1 cellular context compared by ENCODE assay signal in genomic region chr3:197734667-197735318, GRCh38.
TF ChIP-seq lines count a peak whose summit lies in the region.

No MANE protein-coding gene starts in this region.

TF ChIP-seq in GM12878, 131 proteins besides CTCF, POLR2A, EP300 and RAD21 (continued from another document):
- TF ChIP-seq SP1 (IDR thresholded peaks at IDR 0.05; ENCODE audit: low read depth, low read length): peak; percentile 66
- TF ChIP-seq ETV6 (conservative IDR thresholded peaks at IDR 0.05 in 1 of 2, IDR thresholded peaks at IDR 0.05 in 1 of 2; ENCODE audit: borderline replicate concordance in 1 of 2, low read depth in 1 of 2): peak in 1 of 2 experiments; percentile 86; a peak in 2 of 4 replicates
- no peak for TF ChIP-seq BMI1 (IDR thresholded peaks at IDR 0.05; ENCODE audit: borderline replicate concordance)
- 0 out of 2 replicates have a peak, but pooled peaks have one; percentile 43 for TF ChIP-seq BCL11A (IDR thresholded peaks at IDR 0.05; ENCODE audit: low read depth, low read length)
- peak; percentile 84 for TF ChIP-seq CREB1 (IDR thresholded peaks at IDR 0.05; ENCODE audit: low read depth)
- TF ChIP-seq CHD2 (IDR thresholded peaks at IDR 0.05; ENCODE audit: borderline replicate concordance, low read depth, low read length): 0 out of 2 replicates have a peak, but pooled peaks have one; percentile 30
- TF ChIP-seq NR2C1 (IDR thresholded peaks at IDR 0.05): peak; percentile 79
- TF ChIP-seq RB1 (IDR thresholded peaks at IDR 0.05; ENCODE audit: borderline replicate concordance): no peak
- peak; percentile 29 for TF ChIP-seq MEF2B (IDR thresholded peaks at IDR 0.05; ENCODE audit: partially characterized antibody, poor library complexity, severe bottlenecking)
- TF ChIP-seq NR2F1 (conservative IDR thresholded peaks at IDR 0.05): peak; percentile 83; the same call in 1 of the 2 replicates
- peak; percentile 51; the same call in 1 of the 2 replicates for TF ChIP-seq CBX5 (IDR thresholded peaks at IDR 0.05; ENCODE audit: low read depth)
- TF ChIP-seq MEF2A (IDR thresholded peaks at IDR 0.05; ENCODE audit: insufficient read depth, low read depth, low read length): peak; percentile 66
- TF ChIP-seq MTA2 (IDR thresholded peaks at IDR 0.05; ENCODE audit: low read depth): peak; percentile 76
- peak; percentile 56 for TF ChIP-seq JUNB (IDR thresholded peaks at IDR 0.05)
- TF ChIP-seq IKZF1 (conservative IDR thresholded peaks at IDR 0.05): peak; percentile 81
- TF ChIP-seq STAT1 (conservative IDR thresholded peaks at IDR 0.05): 0 out of 2 replicates have a peak, but pooled peaks have one; percentile 53
- peak; percentile 96; the same call in 1 of the 2 replicates for TF ChIP-seq STAT3 (IDR thresholded peaks at IDR 0.05; ENCODE audit: low read depth, low read length)
- TF ChIP-seq, protein P1, sequence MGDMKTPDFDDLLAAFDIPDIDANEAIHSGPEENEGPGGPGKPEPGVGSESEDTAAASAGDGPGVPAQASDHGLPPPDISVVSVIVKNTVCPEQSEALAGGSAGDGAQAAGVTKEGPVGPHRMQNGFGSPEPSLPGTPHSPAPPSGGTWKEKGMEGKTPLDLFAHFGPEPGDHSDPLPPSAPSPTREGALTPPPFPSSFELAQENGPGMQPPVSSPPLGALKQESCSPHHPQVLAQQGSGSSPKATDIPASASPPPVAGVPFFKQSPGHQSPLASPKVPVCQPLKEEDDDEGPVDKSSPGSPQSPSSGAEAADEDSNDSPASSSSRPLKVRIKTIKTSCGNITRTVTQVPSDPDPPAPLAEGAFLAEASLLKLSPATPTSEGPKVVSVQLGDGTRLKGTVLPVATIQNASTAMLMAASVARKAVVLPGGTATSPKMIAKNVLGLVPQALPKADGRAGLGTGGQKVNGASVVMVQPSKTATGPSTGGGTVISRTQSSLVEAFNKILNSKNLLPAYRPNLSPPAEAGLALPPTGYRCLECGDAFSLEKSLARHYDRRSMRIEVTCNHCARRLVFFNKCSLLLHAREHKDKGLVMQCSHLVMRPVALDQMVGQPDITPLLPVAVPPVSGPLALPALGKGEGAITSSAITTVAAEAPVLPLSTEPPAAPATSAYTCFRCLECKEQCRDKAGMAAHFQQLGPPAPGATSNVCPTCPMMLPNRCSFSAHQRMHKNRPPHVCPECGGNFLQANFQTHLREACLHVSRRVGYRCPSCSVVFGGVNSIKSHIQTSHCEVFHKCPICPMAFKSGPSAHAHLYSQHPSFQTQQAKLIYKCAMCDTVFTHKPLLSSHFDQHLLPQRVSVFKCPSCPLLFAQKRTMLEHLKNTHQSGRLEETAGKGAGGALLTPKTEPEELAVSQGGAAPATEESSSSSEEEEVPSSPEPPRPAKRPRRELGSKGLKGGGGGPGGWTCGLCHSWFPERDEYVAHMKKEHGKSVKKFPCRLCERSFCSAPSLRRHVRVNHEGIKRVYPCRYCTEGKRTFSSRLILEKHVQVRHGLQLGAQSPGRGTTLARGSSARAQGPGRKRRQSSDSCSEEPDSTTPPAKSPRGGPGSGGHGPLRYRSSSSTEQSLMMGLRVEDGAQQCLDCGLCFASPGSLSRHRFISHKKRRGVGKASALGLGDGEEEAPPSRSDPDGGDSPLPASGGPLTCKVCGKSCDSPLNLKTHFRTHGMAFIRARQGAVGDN (IDR thresholded peaks at IDR 0.05): 0 out of 2 replicates have a peak, but pooled peaks have one; percentile 60
- TF ChIP-seq ZNF622 (IDR thresholded peaks at IDR 0.05): no peak
- peak; percentile 32; the same call in 1 of the 2 replicates for TF ChIP-seq SIN3A (IDR thresholded peaks at IDR 0.05; ENCODE audit: low read depth, low read length)
- peak; percentile 81 for TF ChIP-seq FOXM1 (IDR thresholded peaks at IDR 0.05; ENCODE audit: low read depth, low read length)
- peak; percentile 43; the same call in 1 of the 2 replicates for TF ChIP-seq SMARCA5 (IDR thresholded peaks at IDR 0.05)
- peak; percentile 33 for TF ChIP-seq SMAD1 (IDR thresholded peaks at IDR 0.05; ENCODE audit: low read depth, partially characterized antibody)
